1 cellular context compared by ENCODE assay signal in the genomic region with DNA sequence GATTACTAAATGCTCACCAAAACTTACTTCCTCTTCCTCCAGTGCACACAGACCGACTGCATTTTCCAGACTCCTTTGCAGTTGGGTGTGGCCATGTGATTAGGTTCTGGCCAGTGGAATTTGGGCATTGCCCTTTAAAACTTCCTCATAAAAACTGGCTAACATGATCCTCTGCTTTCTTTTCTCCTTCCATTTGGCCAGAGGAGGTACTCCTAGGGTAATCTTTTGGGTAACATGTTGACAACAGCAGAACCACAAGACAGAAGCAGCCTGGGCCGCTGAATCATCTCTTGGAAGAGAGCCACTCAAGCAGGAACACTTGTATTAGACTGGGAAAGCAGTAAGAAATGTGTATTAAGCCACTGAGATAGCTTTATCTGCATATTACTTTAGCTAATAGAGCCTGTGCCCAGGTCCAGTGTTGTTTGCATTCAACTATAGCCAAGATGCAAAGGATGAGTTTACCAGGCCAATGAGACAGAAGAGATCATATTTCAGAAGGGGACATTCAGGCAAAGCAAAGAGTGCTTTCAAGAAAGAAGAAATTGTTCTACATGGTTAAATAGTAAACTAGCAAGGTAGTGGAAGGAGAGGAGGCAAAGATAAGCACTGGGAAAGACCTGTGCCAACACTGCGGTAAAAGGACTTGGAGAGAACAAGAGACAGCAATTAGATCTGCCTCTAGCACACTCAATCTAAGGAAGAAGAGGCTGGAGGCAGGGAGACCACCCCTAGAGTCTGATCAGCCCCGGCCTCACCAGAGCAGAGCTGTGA.
TF ChIP-seq lines count a peak whose summit lies in the region.

No MANE protein-coding gene starts in this region.

TF ChIP-seq in K562, 482 proteins besides CTCF, POLR2A, EP300 and RAD21 (continued from another document):
- TF ChIP-seq, protein P1, sequence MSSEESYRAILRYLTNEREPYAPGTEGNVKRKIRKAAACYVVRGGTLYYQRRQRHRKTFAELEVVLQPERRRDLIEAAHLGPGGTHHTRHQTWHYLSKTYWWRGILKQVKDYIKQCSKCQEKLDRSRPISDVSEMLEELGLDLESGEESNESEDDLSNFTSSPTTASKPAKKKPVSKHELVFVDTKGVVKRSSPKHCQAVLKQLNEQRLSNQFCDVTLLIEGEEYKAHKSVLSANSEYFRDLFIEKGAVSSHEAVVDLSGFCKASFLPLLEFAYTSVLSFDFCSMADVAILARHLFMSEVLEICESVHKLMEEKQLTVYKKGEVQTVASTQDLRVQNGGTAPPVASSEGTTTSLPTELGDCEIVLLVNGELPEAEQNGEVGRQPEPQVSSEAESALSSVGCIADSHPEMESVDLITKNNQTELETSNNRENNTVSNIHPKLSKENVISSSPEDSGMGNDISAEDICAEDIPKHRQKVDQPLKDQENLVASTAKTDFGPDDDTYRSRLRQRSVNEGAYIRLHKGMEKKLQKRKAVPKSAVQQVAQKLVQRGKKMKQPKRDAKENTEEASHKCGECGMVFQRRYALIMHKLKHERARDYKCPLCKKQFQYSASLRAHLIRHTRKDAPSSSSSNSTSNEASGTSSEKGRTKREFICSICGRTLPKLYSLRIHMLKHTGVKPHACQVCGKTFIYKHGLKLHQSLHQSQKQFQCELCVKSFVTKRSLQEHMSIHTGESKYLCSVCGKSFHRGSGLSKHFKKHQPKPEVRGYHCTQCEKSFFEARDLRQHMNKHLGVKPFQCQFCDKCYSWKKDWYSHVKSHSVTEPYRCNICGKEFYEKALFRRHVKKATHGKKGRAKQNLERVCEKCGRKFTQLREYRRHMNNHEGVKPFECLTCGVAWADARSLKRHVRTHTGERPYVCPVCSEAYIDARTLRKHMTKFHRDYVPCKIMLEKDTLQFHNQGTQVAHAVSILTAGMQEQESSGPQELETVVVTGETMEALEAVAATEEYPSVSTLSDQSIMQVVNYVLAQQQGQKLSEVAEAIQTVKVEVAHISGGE (CRISPR knock-in tag; IDR thresholded peaks at IDR 0.05): no peak
- no peak for TF ChIP-seq SMARCC2 (IDR thresholded peaks at IDR 0.05; ENCODE audit: low read depth)
- no peak for TF ChIP-seq DACH1 (IDR thresholded peaks at IDR 0.05; ENCODE audit: partially characterized antibody)
- TF ChIP-seq, protein P2, sequence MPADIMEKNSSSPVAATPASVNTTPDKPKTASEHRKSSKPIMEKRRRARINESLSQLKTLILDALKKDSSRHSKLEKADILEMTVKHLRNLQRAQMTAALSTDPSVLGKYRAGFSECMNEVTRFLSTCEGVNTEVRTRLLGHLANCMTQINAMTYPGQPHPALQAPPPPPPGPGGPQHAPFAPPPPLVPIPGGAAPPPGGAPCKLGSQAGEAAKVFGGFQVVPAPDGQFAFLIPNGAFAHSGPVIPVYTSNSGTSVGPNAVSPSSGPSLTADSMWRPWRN (IDR thresholded peaks at IDR 0.05; ENCODE audit: low read depth): no peak
- peak; percentile 55; the same call in 1 of the 2 replicates for TF ChIP-seq FOSL1 (tag; conservative IDR thresholded peaks at IDR 0.05)
- TF ChIP-seq, protein P3, sequence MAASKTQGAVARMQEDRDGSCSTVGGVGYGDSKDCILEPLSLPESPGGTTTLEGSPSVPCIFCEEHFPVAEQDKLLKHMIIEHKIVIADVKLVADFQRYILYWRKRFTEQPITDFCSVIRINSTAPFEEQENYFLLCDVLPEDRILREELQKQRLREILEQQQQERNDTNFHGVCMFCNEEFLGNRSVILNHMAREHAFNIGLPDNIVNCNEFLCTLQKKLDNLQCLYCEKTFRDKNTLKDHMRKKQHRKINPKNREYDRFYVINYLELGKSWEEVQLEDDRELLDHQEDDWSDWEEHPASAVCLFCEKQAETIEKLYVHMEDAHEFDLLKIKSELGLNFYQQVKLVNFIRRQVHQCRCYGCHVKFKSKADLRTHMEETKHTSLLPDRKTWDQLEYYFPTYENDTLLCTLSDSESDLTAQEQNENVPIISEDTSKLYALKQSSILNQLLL (CRISPR knock-in tag; IDR thresholded peaks at IDR 0.05; ENCODE audit: borderline replicate concordance): no peak
- TF ChIP-seq MYBL2 (IDR thresholded peaks at IDR 0.05; ENCODE audit: low read depth): no peak
- TF ChIP-seq MYBL2 (CRISPR knock-in tag; IDR thresholded peaks at IDR 0.05; ENCODE audit: borderline replicate concordance): no peak
- TF ChIP-seq ZNF668 (CRISPR knock-in tag; IDR thresholded peaks at IDR 0.05): no peak
- TF ChIP-seq ZNF212 (CRISPR knock-in tag; IDR thresholded peaks at IDR 0.05): no peak
- no peak for TF ChIP-seq SIN3A (IDR thresholded peaks at IDR 0.05; ENCODE audit: borderline replicate concordance in 2 of 2, control insufficient read depth in 1 of 2, low read depth in 2 of 2, low read length in 2 of 2)
- no peak for TF ChIP-seq TCF3 (CRISPR knock-in tag; IDR thresholded peaks at IDR 0.05)
- TF ChIP-seq TBL1XR1 (IDR thresholded peaks at IDR 0.05; ENCODE audit: low read length in 2 of 2): no peak
- TF ChIP-seq ZNF77 (CRISPR knock-in tag; IDR thresholded peaks at IDR 0.05): no peak
- TF ChIP-seq NFIC (IDR thresholded peaks at IDR 0.05): 0 out of 2 replicates have a peak, but pooled peaks have one; percentile 14
- TF ChIP-seq KDM4B (IDR thresholded peaks at IDR 0.05; ENCODE audit: borderline replicate concordance in 2 of 2, low read depth in 1 of 2): no peak
- TF ChIP-seq MBD2 (IDR thresholded peaks at IDR 0.05; ENCODE audit: borderline replicate concordance, low read depth): no peak
- TF ChIP-seq SP2 (IDR thresholded peaks at IDR 0.05; ENCODE audit: extremely low read depth, low read depth, low read length, poor library complexity, severe bottlenecking): no peak
- TF ChIP-seq, protein P4, sequence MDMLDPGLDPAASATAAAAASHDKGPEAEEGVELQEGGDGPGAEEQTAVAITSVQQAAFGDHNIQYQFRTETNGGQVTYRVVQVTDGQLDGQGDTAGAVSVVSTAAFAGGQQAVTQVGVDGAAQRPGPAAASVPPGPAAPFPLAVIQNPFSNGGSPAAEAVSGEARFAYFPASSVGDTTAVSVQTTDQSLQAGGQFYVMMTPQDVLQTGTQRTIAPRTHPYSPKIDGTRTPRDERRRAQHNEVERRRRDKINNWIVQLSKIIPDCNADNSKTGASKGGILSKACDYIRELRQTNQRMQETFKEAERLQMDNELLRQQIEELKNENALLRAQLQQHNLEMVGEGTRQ (CRISPR knock-in tag; IDR thresholded peaks at IDR 0.05): peak; percentile 55
- TF ChIP-seq, protein P5, sequence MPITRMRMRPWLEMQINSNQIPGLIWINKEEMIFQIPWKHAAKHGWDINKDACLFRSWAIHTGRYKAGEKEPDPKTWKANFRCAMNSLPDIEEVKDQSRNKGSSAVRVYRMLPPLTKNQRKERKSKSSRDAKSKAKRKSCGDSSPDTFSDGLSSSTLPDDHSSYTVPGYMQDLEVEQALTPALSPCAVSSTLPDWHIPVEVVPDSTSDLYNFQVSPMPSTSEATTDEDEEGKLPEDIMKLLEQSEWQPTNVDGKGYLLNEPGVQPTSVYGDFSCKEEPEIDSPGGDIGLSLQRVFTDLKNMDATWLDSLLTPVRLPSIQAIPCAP (CRISPR knock-in tag; IDR thresholded peaks at IDR 0.05; ENCODE audit: borderline replicate concordance): no peak
- TF ChIP-seq SIN3B (IDR thresholded peaks at IDR 0.05; ENCODE audit: low read depth): no peak
- TF ChIP-seq XRCC3 (IDR thresholded peaks at IDR 0.05): no peak
- TF ChIP-seq, protein P6, sequence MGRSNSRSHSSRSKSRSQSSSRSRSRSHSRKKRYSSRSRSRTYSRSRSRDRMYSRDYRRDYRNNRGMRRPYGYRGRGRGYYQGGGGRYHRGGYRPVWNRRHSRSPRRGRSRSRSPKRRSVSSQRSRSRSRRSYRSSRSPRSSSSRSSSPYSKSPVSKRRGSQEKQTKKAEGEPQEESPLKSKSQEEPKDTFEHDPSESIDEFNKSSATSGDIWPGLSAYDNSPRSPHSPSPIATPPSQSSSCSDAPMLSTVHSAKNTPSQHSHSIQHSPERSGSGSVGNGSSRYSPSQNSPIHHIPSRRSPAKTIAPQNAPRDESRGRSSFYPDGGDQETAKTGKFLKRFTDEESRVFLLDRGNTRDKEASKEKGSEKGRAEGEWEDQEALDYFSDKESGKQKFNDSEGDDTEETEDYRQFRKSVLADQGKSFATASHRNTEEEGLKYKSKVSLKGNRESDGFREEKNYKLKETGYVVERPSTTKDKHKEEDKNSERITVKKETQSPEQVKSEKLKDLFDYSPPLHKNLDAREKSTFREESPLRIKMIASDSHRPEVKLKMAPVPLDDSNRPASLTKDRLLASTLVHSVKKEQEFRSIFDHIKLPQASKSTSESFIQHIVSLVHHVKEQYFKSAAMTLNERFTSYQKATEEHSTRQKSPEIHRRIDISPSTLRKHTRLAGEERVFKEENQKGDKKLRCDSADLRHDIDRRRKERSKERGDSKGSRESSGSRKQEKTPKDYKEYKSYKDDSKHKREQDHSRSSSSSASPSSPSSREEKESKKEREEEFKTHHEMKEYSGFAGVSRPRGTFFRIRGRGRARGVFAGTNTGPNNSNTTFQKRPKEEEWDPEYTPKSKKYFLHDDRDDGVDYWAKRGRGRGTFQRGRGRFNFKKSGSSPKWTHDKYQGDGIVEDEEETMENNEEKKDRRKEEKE (IDR thresholded peaks at IDR 0.05; ENCODE audit: borderline replicate concordance in 1 of 2, control insufficient read depth in 1 of 2, low read depth in 2 of 2, low read length in 1 of 2): no peak
- TF ChIP-seq EGR1 (conservative IDR thresholded peaks at IDR 0.05): no peak
- no peak for TF ChIP-seq IRF2 (CRISPR knock-in tag; IDR thresholded peaks at IDR 0.05)
- 0 out of 2 replicates have a peak, but pooled peaks have one; percentile 19 for TF ChIP-seq HCFC1 (IDR thresholded peaks at IDR 0.05; ENCODE audit: low read depth, low read length)
- TF ChIP-seq JUND (IDR thresholded peaks at IDR 0.05; ENCODE audit: borderline replicate concordance, low read depth, low read length): peak; percentile 18; the same call in 1 of the 2 replicates
- TF ChIP-seq JUND (tag; IDR thresholded peaks at IDR 0.05; ENCODE audit: borderline replicate concordance, low read depth, low read length): peak; percentile 56; the same call in 1 of the 3 replicates
- TF ChIP-seq FOXA3 (CRISPR knock-in tag; conservative IDR thresholded peaks at IDR 0.05 in 1 of 2, IDR thresholded peaks at IDR 0.05 in 1 of 2): no peak
- no peak for TF ChIP-seq SPI1 (IDR thresholded peaks at IDR 0.05; ENCODE audit: borderline replicate concordance, low read depth, low read length)
- no peak for TF ChIP-seq ZNF644 (tag; IDR thresholded peaks at IDR 0.05; ENCODE audit: low read depth)
- TF ChIP-seq, protein P7, sequence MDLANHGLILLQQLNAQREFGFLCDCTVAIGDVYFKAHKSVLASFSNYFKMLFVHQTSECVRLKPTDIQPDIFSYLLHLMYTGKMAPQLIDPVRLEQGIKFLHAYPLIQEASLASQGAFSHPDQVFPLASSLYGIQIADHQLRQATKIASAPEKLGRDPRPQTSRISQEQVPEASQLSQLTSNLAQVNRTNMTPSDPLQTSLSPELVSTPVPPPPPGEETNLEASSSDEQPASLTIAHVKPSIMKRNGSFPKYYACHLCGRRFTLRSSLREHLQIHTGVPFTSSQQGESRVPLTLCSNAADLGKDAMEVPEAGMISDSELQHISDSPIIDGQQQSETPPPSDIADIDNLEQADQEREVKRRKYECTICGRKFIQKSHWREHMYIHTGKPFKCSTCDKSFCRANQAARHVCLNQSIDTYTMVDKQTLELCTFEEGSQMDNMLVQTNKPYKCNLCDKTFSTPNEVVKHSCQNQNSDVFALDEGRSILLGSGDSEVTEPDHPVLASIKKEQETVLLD (IDR thresholded peaks at IDR 0.05): no peak
- TF ChIP-seq NR2C2 (CRISPR knock-in tag; IDR thresholded peaks at IDR 0.05): no peak
- no peak for TF ChIP-seq NR2C2 (tag; IDR thresholded peaks at IDR 0.05)
- no peak for TF ChIP-seq POLR3G (IDR thresholded peaks at IDR 0.05; ENCODE audit: extremely low read depth, insufficient read length, insufficient replicate concordance)
- TF ChIP-seq ZNF384 (IDR thresholded peaks at IDR 0.05; ENCODE audit: low read depth, low read length): peak; percentile 40; the same call in 1 of the 2 replicates
- no peak for TF ChIP-seq CREBBP (IDR thresholded peaks at IDR 0.05; ENCODE audit: low read depth, low read length)
- TF ChIP-seq, protein P8, sequence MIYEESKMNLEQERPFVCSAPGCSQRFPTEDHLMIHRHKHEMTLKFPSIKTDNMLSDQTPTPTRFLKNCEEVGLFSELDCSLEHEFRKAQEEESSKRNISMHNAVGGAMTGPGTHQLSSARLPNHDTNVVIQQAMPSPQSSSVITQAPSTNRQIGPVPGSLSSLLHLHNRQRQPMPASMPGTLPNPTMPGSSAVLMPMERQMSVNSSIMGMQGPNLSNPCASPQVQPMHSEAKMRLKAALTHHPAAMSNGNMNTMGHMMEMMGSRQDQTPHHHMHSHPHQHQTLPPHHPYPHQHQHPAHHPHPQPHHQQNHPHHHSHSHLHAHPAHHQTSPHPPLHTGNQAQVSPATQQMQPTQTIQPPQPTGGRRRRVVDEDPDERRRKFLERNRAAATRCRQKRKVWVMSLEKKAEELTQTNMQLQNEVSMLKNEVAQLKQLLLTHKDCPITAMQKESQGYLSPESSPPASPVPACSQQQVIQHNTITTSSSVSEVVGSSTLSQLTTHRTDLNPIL (CRISPR knock-in tag; IDR thresholded peaks at IDR 0.05): no peak
